In the genomic region with DNA sequence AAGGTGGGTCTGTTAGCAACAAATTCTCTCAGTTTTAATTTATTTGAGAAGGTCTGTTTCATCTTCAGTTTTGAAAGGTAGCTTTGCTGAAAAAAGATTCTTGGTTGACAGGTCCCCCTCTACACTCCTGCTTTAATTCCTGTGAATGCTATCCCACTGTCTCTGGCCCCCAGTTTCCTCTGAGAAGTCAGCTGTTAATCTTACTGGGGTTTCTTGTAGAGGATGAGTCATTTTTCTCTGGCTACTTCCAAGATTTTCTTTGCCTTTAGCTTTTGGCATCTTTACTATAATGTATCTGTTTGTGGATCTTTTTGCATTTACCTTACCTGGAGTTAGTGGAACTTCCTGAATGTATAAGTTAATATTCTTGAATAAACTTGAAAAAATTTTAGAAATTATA, we compare ENCODE assay signal across 17 cellular contexts.
DNase-seq lines count a peak whose midpoint lies in the region; ATAC-seq and TF ChIP-seq lines count a peak whose summit lies in the region.
"Had no signal": no experiment of that assay in that cellular context is flagged by ENCODE, and none has a peak within 500 bp of the region (broad histone marks: within the 10 kb centered on the region; RNA-seq: fewer than 3 reads in every experiment).

No MANE protein-coding gene starts in this region.

- ATAC-seq in IMR-90 (ENCODE audit: low read depth): no peak
- ATAC-seq in HG03442 (IDR thresholded peaks at IDR 0.05; ENCODE audit: unreplicated experiment): no peak
- ATAC-seq: SK-N-SH treated with all-trans-retinoic acid at 6 μM for 48 hours had no signal

- no peak overlapping the region for H3K4ac ChIP-seq in IMR-90 (ENCODE audit: low read depth, low read length)

- POLR2A ChIA-PET in IMR-90 (lab: Charles Lee; ENCODE audit: unreplicated experiment): no interaction called here

- dilution Hi-C loops in IMR-90 (cut with HindIII; ENCODE audit: low sequenced_read_pairs, unreplicated experiment): no loop called here

- H2BK120ac ChIP-seq in IMR-90 (ENCODE audit: low read depth, low read length): no peak overlapping the region

- no peak overlapping the region for H3K4me2 ChIP-seq in IMR-90 (ENCODE audit: low read depth, low read length)

- TF ChIP-seq POLR2A in IMR-90 (IDR thresholded peaks at IDR 0.05; ENCODE audit: low read depth, low read length): no peak

- no peak for TF ChIP-seq CTCF in IMR-90 (conservative IDR thresholded peaks at IDR 0.05; ENCODE audit: low read depth, low read length)

- no peak overlapping the region for H3K9ac ChIP-seq in IMR-90 (ENCODE audit: low read depth, low read length)

- H3K4me1 ChIP-seq in IMR-90 (ENCODE audit: control insufficient read depth, insufficient read depth, low read length): no peaks in the 10 kb centered on the region
- H3K4me1 ChIP-seq: Caco-2, HAP-1 had no signal

- H4K91ac ChIP-seq in IMR-90 (ENCODE audit: insufficient read depth, low read depth, low read length): no peak overlapping the region

- no TSS peak for BruUV-seq in IMR-90 (replicated peaks; lab: Mats Ljungman, UMichigan)

- no peak overlapping the region for H2BK15ac ChIP-seq in IMR-90 (ENCODE audit: low read depth, low read length)

- H3K79me1 ChIP-seq in IMR-90 (ENCODE audit: low read depth in 1 of 2, low read length in 2 of 2): no peaks in the 10 kb centered on the region

- H3K27me3 ChIP-seq in IMR-90 (ENCODE audit: control insufficient read depth, insufficient read depth, low read length): no peaks in the 10 kb centered on the region

- H3K9me3 ChIP-seq in IMR-90 (ENCODE audit: control insufficient read depth, insufficient read depth, low read length): no peaks in the 10 kb centered on the region
- H3K9me3 ChIP-seq: HAP-1 had no signal

- DNase-seq in NCI-H82 (lab: John Stamatoyannopoulos, UW) (peak; percentile 1), NCI-H82 treated with DMSO at 0.1 percent for 48 hours (lab: John Stamatoyannopoulos, UW; ENCODE audit: unreplicated experiment) (no peak), IMR-90 (peak; percentile 4), amniotic epithelial cell (ENCODE audit: low read depth) (peak; percentile 19), left kidney (ENCODE audit: low read depth, low spot score) (peak; percentile 1), NCI-H146 treated with DMSO at 0.1 percent for 48 hours (lab: John Stamatoyannopoulos, UW; ENCODE audit: unreplicated experiment) (no peak)
- DNase-seq in activated CD8-positive, alpha-beta memory T cell treated with anti-CD3 and anti-CD28 coated beads for 24 hours: no peak
- DNase-seq: AML-193, Caco-2, GDM1, NCI-H1048, NCI-H1694, NCI-H446, Right ventricle myocardium superior had no signal

- no peak overlapping the region for H2BK20ac ChIP-seq in IMR-90 (ENCODE audit: low read depth, low read length)

- no peak overlapping the region for H3K4me3 ChIP-seq in IMR-90 (ENCODE audit: insufficient read depth, low read depth, low read length)
- H3K4me3 ChIP-seq: HAP-1 had no signal

- intact Hi-C loops in IMR-90 (cut with micrococcal nuclease): no loop called here

- no peak overlapping the region for H3K23ac ChIP-seq in IMR-90 (ENCODE audit: low read depth, low read length)

- no peak overlapping the region for H2AK9ac ChIP-seq in IMR-90 (replicated peaks; ENCODE audit: low read depth, low read length, poor library complexity)

- no peak overlapping the region for H3K18ac ChIP-seq in IMR-90 (ENCODE audit: low read depth, low read length)

- H2BK5ac ChIP-seq in IMR-90 (ENCODE audit: low read depth, low read length, poor library complexity, severe bottlenecking): no peak overlapping the region

- H3K9me1 ChIP-seq in IMR-90 (ENCODE audit: insufficient read depth, low read length): no peaks in the 10 kb centered on the region

- TF ChIP-seq RAD21 in IMR-90 (IDR thresholded peaks at IDR 0.05; ENCODE audit: low read length): no peak

- H3K27ac ChIP-seq in IMR-90 (ENCODE audit: insufficient read depth, low read length): no peak overlapping the region

- no peaks in the 10 kb centered on the region for H4K20me1 ChIP-seq in IMR-90 (ENCODE audit: insufficient read depth, low read length)

- H3K36me3 ChIP-seq in IMR-90 (ENCODE audit: control insufficient read depth, insufficient read depth, low read length): no peaks in the 10 kb centered on the region; the same call in none of the 2 replicates

- no peak overlapping the region for H2AFZ ChIP-seq in IMR-90 (replicated peaks; ENCODE audit: low read length, poor library complexity)

- H3K14ac ChIP-seq in IMR-90 (replicated peaks; ENCODE audit: low read depth, low read length): no peak overlapping the region

- H3K56ac ChIP-seq in IMR-90 (ENCODE audit: extremely low read depth, insufficient read depth, low read length): no peak overlapping the region

- no peak overlapping the region for H2AK5ac ChIP-seq in IMR-90 (ENCODE audit: low read depth, low read length)

- H4K5ac ChIP-seq in IMR-90 (ENCODE audit: low read depth, low read length): no peak overlapping the region

- in situ Hi-C loops in IMR-90 (cut with MboI; ENCODE audit: low sequenced_read_pairs): no loop called here

- CTCF ChIA-PET in IMR-90 (lab: Yijun Ruan, JAX): no interaction called here

- no peak overlapping the region for H4K8ac ChIP-seq in IMR-90 (ENCODE audit: low read depth in 2 of 2, low read length in 2 of 2)

TF ChIP-seq in IMR-90, 13 proteins besides CTCF, POLR2A, EP300 and RAD21:
- TF ChIP-seq SMC3 (IDR thresholded peaks at IDR 0.05; ENCODE audit: low read depth, low read length) (no peak), MAZ (IDR thresholded peaks at IDR 0.05; ENCODE audit: borderline replicate concordance, low read depth, low read length) (no peak), RFX5 (IDR thresholded peaks at IDR 0.05; ENCODE audit: low read depth, low read length) (no peak), BHLHE40 (IDR thresholded peaks at IDR 0.05; ENCODE audit: low read depth, low read length) (no peak), MXI1 (IDR thresholded peaks at IDR 0.05; ENCODE audit: borderline replicate concordance, low read depth, low read length) (no peak), FOS (IDR thresholded peaks at IDR 0.05; ENCODE audit: low read depth, low read length) (no peak), CEBPB (IDR thresholded peaks at IDR 0.05; ENCODE audit: low read depth, low read length) (no peak), RCOR1 (IDR thresholded peaks at IDR 0.05; ENCODE audit: insufficient replicate concordance, low read length) (no peak), CHD1 (IDR thresholded peaks at IDR 0.05; ENCODE audit: low read depth, low read length) (no peak), NFE2L2 (IDR thresholded peaks at IDR 0.05; ENCODE audit: low read depth, low read length) (no peak), MAFK (IDR thresholded peaks at IDR 0.05; ENCODE audit: low read depth, low read length) (no peak)
- TF ChIP-seq, protein P1, sequence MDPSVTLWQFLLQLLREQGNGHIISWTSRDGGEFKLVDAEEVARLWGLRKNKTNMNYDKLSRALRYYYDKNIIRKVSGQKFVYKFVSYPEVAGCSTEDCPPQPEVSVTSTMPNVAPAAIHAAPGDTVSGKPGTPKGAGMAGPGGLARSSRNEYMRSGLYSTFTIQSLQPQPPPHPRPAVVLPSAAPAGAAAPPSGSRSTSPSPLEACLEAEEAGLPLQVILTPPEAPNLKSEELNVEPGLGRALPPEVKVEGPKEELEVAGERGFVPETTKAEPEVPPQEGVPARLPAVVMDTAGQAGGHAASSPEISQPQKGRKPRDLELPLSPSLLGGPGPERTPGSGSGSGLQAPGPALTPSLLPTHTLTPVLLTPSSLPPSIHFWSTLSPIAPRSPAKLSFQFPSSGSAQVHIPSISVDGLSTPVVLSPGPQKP (IDR thresholded peaks at IDR 0.05; ENCODE audit: borderline replicate concordance, low read depth, low read length): no peak
- TF ChIP-seq, protein P2, sequence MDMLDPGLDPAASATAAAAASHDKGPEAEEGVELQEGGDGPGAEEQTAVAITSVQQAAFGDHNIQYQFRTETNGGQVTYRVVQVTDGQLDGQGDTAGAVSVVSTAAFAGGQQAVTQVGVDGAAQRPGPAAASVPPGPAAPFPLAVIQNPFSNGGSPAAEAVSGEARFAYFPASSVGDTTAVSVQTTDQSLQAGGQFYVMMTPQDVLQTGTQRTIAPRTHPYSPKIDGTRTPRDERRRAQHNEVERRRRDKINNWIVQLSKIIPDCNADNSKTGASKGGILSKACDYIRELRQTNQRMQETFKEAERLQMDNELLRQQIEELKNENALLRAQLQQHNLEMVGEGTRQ (IDR thresholded peaks at IDR 0.05; ENCODE audit: low read depth, low read length): no peak

Comparison
In these comparisons a context has a peak if more than half of its experiments do, and no peak if none do; other contexts are left out.
1. DNase-seq: peak in NCI-H82 (single experiment), IMR-90 (single experiment), amniotic epithelial cell (single experiment) and left kidney (single experiment); none in NCI-H82 treated with DMSO at 0.1 percent for 48 hours (single experiment), activated CD8-positive, alpha-beta memory T cell treated with anti-CD3 and anti-CD28 coated beads for 24 hours (single experiment) and NCI-H146 treated with DMSO at 0.1 percent for 48 hours (single experiment).